ENCODE assay signal across 1 cellular context in the genomic region with DNA sequence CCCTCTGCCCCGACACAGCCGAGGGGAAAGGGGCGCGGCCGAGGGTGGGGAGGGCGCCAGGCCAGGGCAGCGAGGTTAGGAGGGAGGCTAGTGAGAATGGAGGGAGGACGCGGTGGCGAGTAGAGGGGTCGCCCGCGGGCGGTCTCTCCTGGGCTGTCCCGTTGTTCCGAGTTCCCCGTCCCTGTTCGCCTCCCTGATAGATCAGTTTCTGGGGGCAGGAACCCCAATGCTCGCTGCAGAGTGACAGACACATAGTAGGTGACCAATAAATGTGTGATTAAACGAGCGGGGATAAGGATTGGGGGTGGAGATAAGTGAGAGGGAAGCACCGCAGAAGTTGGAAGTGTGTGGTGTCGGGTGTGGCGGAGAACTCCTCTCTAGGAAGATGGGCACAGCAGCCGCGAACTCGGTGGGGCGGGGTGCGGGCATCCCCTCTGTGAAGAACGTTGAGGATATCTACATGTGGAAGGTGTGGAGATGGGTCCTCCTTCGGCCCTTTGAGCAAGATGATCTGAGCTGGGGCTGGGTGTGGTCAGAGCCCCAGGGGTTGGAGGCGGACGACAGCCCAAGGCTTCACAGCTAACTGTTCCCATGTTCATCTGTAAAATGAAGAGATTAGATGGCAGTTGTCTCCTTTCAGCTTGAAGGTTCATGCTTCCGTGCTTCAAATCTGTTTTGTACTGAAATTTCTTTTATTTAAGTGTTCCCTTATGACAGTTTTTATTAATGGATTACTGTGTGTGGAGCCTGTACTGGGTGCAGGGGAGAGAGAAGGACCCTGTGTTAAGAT.
TF ChIP-seq lines count a peak whose summit lies in the region.

No MANE protein-coding gene starts in this region.

TF ChIP-seq in liver, 16 proteins besides CTCF, POLR2A, EP300 and RAD21 (continued from another document):
- TF ChIP-seq, protein P1, sequence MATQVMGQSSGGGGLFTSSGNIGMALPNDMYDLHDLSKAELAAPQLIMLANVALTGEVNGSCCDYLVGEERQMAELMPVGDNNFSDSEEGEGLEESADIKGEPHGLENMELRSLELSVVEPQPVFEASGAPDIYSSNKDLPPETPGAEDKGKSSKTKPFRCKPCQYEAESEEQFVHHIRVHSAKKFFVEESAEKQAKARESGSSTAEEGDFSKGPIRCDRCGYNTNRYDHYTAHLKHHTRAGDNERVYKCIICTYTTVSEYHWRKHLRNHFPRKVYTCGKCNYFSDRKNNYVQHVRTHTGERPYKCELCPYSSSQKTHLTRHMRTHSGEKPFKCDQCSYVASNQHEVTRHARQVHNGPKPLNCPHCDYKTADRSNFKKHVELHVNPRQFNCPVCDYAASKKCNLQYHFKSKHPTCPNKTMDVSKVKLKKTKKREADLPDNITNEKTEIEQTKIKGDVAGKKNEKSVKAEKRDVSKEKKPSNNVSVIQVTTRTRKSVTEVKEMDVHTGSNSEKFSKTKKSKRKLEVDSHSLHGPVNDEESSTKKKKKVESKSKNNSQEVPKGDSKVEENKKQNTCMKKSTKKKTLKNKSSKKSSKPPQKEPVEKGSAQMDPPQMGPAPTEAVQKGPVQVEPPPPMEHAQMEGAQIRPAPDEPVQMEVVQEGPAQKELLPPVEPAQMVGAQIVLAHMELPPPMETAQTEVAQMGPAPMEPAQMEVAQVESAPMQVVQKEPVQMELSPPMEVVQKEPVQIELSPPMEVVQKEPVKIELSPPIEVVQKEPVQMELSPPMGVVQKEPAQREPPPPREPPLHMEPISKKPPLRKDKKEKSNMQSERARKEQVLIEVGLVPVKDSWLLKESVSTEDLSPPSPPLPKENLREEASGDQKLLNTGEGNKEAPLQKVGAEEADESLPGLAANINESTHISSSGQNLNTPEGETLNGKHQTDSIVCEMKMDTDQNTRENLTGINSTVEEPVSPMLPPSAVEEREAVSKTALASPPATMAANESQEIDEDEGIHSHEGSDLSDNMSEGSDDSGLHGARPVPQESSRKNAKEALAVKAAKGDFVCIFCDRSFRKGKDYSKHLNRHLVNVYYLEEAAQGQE (IDR thresholded peaks at IDR 0.05), result no peak
- TF ChIP-seq YY1 (IDR thresholded peaks at IDR 0.05) (no peak), HNF4A (conservative IDR thresholded peaks at IDR 0.05) (no peak), GABPA (IDR thresholded peaks at IDR 0.05 in 1 of 2, conservative IDR thresholded peaks at IDR 0.05 in 1 of 2) (no peak), TAF1 (conservative IDR thresholded peaks at IDR 0.05) (no peak)
